Comparison of ENCODE assay signal across 8 cellular contexts in the genomic region with DNA sequence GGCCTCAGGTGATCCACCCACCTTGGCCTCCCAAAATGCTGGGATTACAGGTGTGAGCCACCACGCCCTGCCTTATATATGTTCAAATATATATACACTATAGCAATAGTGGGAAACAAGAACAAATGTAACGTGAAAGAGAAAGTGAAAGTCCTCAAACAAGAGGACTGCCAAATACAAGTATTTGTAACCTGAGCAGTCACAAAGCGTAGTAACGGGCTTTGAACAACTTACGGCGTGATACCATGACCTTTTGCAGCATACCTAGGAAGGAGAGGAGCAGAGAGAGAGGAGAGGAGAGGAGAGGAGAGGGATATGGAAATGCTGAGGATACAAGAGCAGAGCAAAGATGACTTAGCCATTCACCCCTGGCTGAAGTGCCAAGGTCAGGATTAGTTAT.
DNase-seq lines count a peak whose midpoint lies in the region; ATAC-seq, FAIRE-seq and TF ChIP-seq lines count a peak whose summit lies in the region.

No MANE protein-coding gene starts in this region.

- no peak for DNase-seq in activated CD8-positive, alpha-beta memory T cell treated with anti-CD3 and anti-CD28 coated beads, Interleukin-2, amount 10 ng/mL, durations not matched to agents 7 days and 5 days
- no peak for DNase-seq in activated CD8-positive, alpha-beta memory T cell treated with anti-CD3 and anti-CD28 coated beads for 24 hours
- no peak for DNase-seq in GM12878 (ENCODE audit: low read depth, low spot score)
- no peak for DNase-seq in stimulated activated naive B cell treated with anti-CD40 and anti-IgM and Interleukin-4, amounts not matched to agents 10 μg/mL and 1 μg/mL and 100 μg/mL, for 72 hours
- DNase-seq in DMS 273 (lab: John Stamatoyannopoulos, UW; ENCODE audit: unreplicated experiment): no peak

- no peaks in the 10 kb centered on the region for H3K27me3 Mint-ChIP-seq in activated CD8-positive, alpha-beta memory T cell treated with anti-CD3 and anti-CD28 coated beads, Interleukin-2, amount 10 ng/mL, durations not matched to agents 7 days and 5 days
- H3K27me3 Mint-ChIP-seq in stimulated activated naive B cell treated with anti-CD40 and anti-IgM and Interleukin-4, amounts not matched to agents 10 μg/mL and 1 μg/mL and 100 μg/mL, for 72 hours: no peaks in the 10 kb centered on the region

- TF ChIP-seq POLR2A in GM12878 (IDR thresholded peaks at IDR 0.05; ENCODE audit: low read depth, low read length): no peak

- 0 out of 2 replicates have a peak overlapping the region, but pooled peaks have one; percentile 70 for H2AFZ ChIP-seq in GM12878 (ENCODE audit: control insufficient read depth, low read depth, low read length)

- WGBS in GM12878 (ENCODE audit: insufficient coverage, insufficient replicate concordance, low lambda C conversion rate, missing lambda C conversion rate): 36% methylated on average over 6 of the region's 6 CpGs

- no peaks in the 10 kb centered on the region for H3K9me3 ChIP-seq in GM12878 (replicated peaks; ENCODE audit: control insufficient read depth, insufficient read depth, low read length)

- no peak for TF ChIP-seq EP300 in GM12878 (IDR thresholded peaks at IDR 0.05; ENCODE audit: borderline replicate concordance in 1 of 2, control insufficient read depth in 1 of 2, low read depth in 2 of 2, low read length in 2 of 2)

- POLR2A ChIA-PET in GM12878 (lab: Charles Lee): no interaction called here

- TF ChIP-seq CTCF in GM12878 (IDR thresholded peaks at IDR 0.05 in 2 of 3, conservative IDR thresholded peaks at IDR 0.05 in 1 of 3; ENCODE audit: control insufficient read depth in 2 of 3, extremely low read depth in 1 of 3, insufficient read depth in 1 of 3, low read depth in 3 of 3, low read length in 3 of 3): no peak

- H4K20me1 ChIP-seq in GM12878 (ENCODE audit: control insufficient read depth, insufficient read depth): no peaks in the 10 kb centered on the region

- RAD21 ChIA-PET in GM12878 (lab: Charles Lee; ENCODE audit: unreplicated experiment): no interaction called here

- no peak overlapping the region for H3K9ac ChIP-seq in GM12878 (ENCODE audit: control insufficient read depth, insufficient read depth, low read length)

- no peak for FAIRE-seq in GM12878 (lab: Jason Lieb, UNC)

- SMC1A ChIA-PET in GM12878 (lab: Charles Lee; ENCODE audit: uncharacterized antibody, unreplicated experiment): no interaction called here

- no peaks in the 10 kb centered on the region for H3K27me3 ChIP-seq in GM12878 (replicated peaks in 1 of 2; ENCODE audit: control insufficient read depth in 2 of 2, insufficient read depth in 2 of 2, low read length in 1 of 2)

- no peak overlapping the region for H3K27ac ChIP-seq in GM12878 (ENCODE audit: control insufficient read depth, insufficient read depth)

- in situ Hi-C loops in GM12878 (cut with MboI): no loop called here

- no peak overlapping the region for H3K27ac Mint-ChIP-seq in activated CD8-positive, alpha-beta memory T cell treated with anti-CD3 and anti-CD28 coated beads, Interleukin-2, amount 10 ng/mL, durations not matched to agents 7 days and 5 days
- H3K27ac Mint-ChIP-seq in stimulated activated naive B cell treated with anti-CD40 and anti-IgM and Interleukin-4, amounts not matched to agents 10 μg/mL and 1 μg/mL and 100 μg/mL, for 72 hours: no peak overlapping the region

- BruUV-seq in GM12878 (replicated peaks; lab: Mats Ljungman, UMichigan): no TSS peak

- CTCF ChIA-PET in activated CD8-positive, alpha-beta memory T cell treated with anti-CD3 and anti-CD28 coated beads, Interleukin-2, amount 10 ng/mL, durations not matched to agents 7 days and 5 days (lab: Charles Lee): no interaction called here
- CTCF ChIA-PET in GM12878 (lab: Yijun Ruan, JAX): no interaction called here

- peaks cover 2% of the 10 kb centered on the region for H3K9me3 Mint-ChIP-seq in activated CD8-positive, alpha-beta memory T cell treated with anti-CD3 and anti-CD28 coated beads, Interleukin-2, amount 10 ng/mL, durations not matched to agents 7 days and 5 days (ENCODE audit: low read depth)
- peaks cover 0 to 5% of the 10 kb centered on the region in 2 donors for H3K9me3 Mint-ChIP-seq in stimulated activated naive B cell treated with anti-CD40 and anti-IgM and Interleukin-4, amounts not matched to agents 10 μg/mL and 1 μg/mL and 100 μg/mL, for 72 hours

- H3K4me3 ChIP-seq in GM12878: no peak overlapping the region

- H3K4me3 Mint-ChIP-seq in activated CD8-positive, alpha-beta memory T cell treated with anti-CD3 and anti-CD28 coated beads, Interleukin-2, amount 10 ng/mL, durations not matched to agents 7 days and 5 days: peak overlapping the region; percentile 15
- H3K4me3 Mint-ChIP-seq in stimulated activated naive B cell treated with anti-CD40 and anti-IgM and Interleukin-4, amounts not matched to agents 10 μg/mL and 1 μg/mL and 100 μg/mL, for 72 hours: peak overlapping the region; percentile 22 to 63

- ATAC-seq in activated CD8-positive, alpha-beta memory T cell treated with anti-CD3 and anti-CD28 coated beads, Interleukin-2, amount 10 ng/mL, durations not matched to agents 7 days and 5 days: no peak
- peak; percentile 67 for ATAC-seq in HG03378 (IDR thresholded peaks at IDR 0.05; ENCODE audit: unreplicated experiment)
- ATAC-seq in GM12878: peak; percentile 75
- peak in 1 of 2 donors; percentile 20 for ATAC-seq in stimulated activated naive B cell treated with anti-CD40 and anti-IgM and Interleukin-4, amounts not matched to agents 10 μg/mL and 1 μg/mL and 100 μg/mL, for 72 hours (replicated peaks)
- ATAC-seq in HG03045 (IDR thresholded peaks at IDR 0.05; ENCODE audit: unreplicated experiment): no peak
- ATAC-seq in HG03457 (IDR thresholded peaks at IDR 0.05; ENCODE audit: unreplicated experiment): no peak

- H3K79me2 ChIP-seq in GM12878 (ENCODE audit: control insufficient read depth, insufficient read depth, low read length): no peaks in the 10 kb centered on the region

- no peaks in the 10 kb centered on the region for H3K36me3 ChIP-seq in GM12878 (ENCODE audit: control insufficient read depth in 2 of 2, insufficient read depth in 2 of 2, low read length in 1 of 2)

- no peaks in the 10 kb centered on the region for H3K4me1 Mint-ChIP-seq in activated CD8-positive, alpha-beta memory T cell treated with anti-CD3 and anti-CD28 coated beads, Interleukin-2, amount 10 ng/mL, durations not matched to agents 7 days and 5 days
- H3K4me1 Mint-ChIP-seq in stimulated activated naive B cell treated with anti-CD40 and anti-IgM and Interleukin-4, amounts not matched to agents 10 μg/mL and 1 μg/mL and 100 μg/mL, for 72 hours: peaks cover 2 to 6% of the 10 kb centered on the region in 2 donors

- H3K36me3 Mint-ChIP-seq in activated CD8-positive, alpha-beta memory T cell treated with anti-CD3 and anti-CD28 coated beads, Interleukin-2, amount 10 ng/mL, durations not matched to agents 7 days and 5 days: no peaks in the 10 kb centered on the region
- no peaks in the 10 kb centered on the region for H3K36me3 Mint-ChIP-seq in stimulated activated naive B cell treated with anti-CD40 and anti-IgM and Interleukin-4, amounts not matched to agents 10 μg/mL and 1 μg/mL and 100 μg/mL, for 72 hours

- no peaks in the 10 kb centered on the region for H3K4me1 ChIP-seq in GM12878 (ENCODE audit: control insufficient read depth, insufficient read depth, low read length)

- no peak overlapping the region for H3K4me2 ChIP-seq in GM12878 (ENCODE audit: control insufficient read depth, insufficient read depth)

- TF ChIP-seq RAD21 in GM12878 (IDR thresholded peaks at IDR 0.05; ENCODE audit: insufficient read depth, low read depth, low read length): no peak

- intact Hi-C loops in GM12878 (cut with micrococcal nuclease; ENCODE audit: unreplicated experiment): no loop called here

TF ChIP-seq in GM12878, 131 proteins besides CTCF, POLR2A, EP300 and RAD21 (continues in another document):
- TF ChIP-seq, protein P1, sequence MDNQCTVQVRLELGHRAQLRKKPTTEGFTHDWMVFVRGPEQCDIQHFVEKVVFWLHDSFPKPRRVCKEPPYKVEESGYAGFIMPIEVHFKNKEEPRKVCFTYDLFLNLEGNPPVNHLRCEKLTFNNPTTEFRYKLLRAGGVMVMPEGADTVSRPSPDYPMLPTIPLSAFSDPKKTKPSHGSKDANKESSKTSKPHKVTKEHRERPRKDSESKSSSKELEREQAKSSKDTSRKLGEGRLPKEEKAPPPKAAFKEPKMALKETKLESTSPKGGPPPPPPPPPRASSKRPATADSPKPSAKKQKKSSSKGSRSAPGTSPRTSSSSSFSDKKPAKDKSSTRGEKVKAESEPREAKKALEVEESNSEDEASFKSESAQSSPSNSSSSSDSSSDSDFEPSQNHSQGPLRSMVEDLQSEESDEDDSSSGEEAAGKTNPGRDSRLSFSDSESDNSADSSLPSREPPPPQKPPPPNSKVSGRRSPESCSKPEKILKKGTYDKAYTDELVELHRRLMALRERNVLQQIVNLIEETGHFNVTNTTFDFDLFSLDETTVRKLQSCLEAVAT (IDR thresholded peaks at IDR 0.05): 0 out of 2 replicates have a peak, but pooled peaks have one; percentile 56
- TF ChIP-seq IKZF2 (IDR thresholded peaks at IDR 0.05): no peak
- TF ChIP-seq BMI1 (IDR thresholded peaks at IDR 0.05; ENCODE audit: borderline replicate concordance): no peak
- no peak for TF ChIP-seq ZZZ3 (IDR thresholded peaks at IDR 0.05; ENCODE audit: control insufficient read depth, insufficient read length, low read depth)
- TF ChIP-seq EGR1 (IDR thresholded peaks at IDR 0.05; ENCODE audit: borderline replicate concordance in 1 of 2, low read depth in 2 of 2, low read length in 2 of 2): no peak
- TF ChIP-seq, protein P2, sequence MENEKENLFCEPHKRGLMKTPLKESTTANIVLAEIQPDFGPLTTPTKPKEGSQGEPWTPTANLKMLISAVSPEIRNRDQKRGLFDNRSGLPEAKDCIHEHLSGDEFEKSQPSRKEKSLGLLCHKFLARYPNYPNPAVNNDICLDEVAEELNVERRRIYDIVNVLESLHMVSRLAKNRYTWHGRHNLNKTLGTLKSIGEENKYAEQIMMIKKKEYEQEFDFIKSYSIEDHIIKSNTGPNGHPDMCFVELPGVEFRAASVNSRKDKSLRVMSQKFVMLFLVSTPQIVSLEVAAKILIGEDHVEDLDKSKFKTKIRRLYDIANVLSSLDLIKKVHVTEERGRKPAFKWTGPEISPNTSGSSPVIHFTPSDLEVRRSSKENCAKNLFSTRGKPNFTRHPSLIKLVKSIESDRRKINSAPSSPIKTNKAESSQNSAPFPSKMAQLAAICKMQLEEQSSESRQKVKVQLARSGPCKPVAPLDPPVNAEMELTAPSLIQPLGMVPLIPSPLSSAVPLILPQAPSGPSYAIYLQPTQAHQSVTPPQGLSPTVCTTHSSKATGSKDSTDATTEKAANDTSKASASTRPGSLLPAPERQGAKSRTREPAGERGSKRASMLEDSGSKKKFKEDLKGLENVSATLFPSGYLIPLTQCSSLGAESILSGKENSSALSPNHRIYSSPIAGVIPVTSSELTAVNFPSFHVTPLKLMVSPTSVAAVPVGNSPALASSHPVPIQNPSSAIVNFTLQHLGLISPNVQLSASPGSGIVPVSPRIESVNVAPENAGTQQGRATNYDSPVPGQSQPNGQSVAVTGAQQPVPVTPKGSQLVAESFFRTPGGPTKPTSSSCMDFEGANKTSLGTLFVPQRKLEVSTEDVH (IDR thresholded peaks at IDR 0.05; ENCODE audit: low read depth, partially characterized antibody): no peak

Comparison
In these comparisons a context has a peak if more than half of its experiments do, and no peak if none do; other contexts are left out.
1. ATAC-seq: peak in HG03378 (single experiment) and GM12878 (single experiment); none in activated CD8-positive, alpha-beta memory T cell treated with anti-CD3 and anti-CD28 coated beads, Interleukin-2, amount 10 ng/mL, durations not matched to agents 7 days and 5 days (single experiment), HG03045 (single experiment) and HG03457 (single experiment).